In genomic region chr3:112042842-112043280, GRCh38 we compare ENCODE assay signal across 12 cellular contexts. TPM values are rescaled to one million over a fixed set of nuclear protein-coding genes. Genes with fewer than 3 reads are reported as not detected.
DNase-seq lines count a peak whose midpoint lies in the region; FAIRE-seq and TF ChIP-seq lines count a peak whose summit lies in the region.
"Had no signal": no experiment of that assay in that cellular context is flagged by ENCODE, and none has a peak within 500 bp of the region (broad histone marks: within the 10 kb centered on the region; RNA-seq: fewer than 3 reads in every experiment).

No MANE protein-coding gene starts in this region.

- H2AFZ ChIP-seq in OCI-LY1 (ENCODE audit: low read length), result peak overlapping the region; percentile 95; the same call in 1 of the 2 replicates
- H2AFZ ChIP-seq in keratinocyte (ENCODE audit: control insufficient read depth, low read length), result peak overlapping the region; percentile 58

- H3K9me2 ChIP-seq in OCI-LY1 (ENCODE audit: low read depth, low read length), result no peaks in the 10 kb centered on the region

- H3K9me3 ChIP-seq in OCI-LY1 (ENCODE audit: low read length) (no peaks in the 10 kb centered on the region), keratinocyte (ENCODE audit: control insufficient read depth, low read depth, low read length) (no peaks in the 10 kb centered on the region), ascending aorta (no peaks in the 10 kb centered on the region)
- H3K9me3 ChIP-seq: thoracic aorta had no signal

- no peaks in the 10 kb centered on the region for H3K27me3 ChIP-seq in OCI-LY1 (ENCODE audit: insufficient read depth, low read length)
- H3K27me3 ChIP-seq in keratinocyte (ENCODE audit: control insufficient read depth, extremely low read depth, insufficient read depth, low read length), result no peaks in the 10 kb centered on the region
- no peaks in the 10 kb centered on the region for H3K27me3 ChIP-seq in ascending aorta

- H3K36me3 ChIP-seq in OCI-LY1 (ENCODE audit: insufficient read depth, low read length) (no peaks in the 10 kb centered on the region), keratinocyte (ENCODE audit: control insufficient read depth in 2 of 2, extremely low read depth in 1 of 2, insufficient read depth in 2 of 2, low read length in 2 of 2) (no peaks in the 10 kb centered on the region), ascending aorta (no peaks in the 10 kb centered on the region)
- H3K36me3 ChIP-seq: thoracic aorta had no signal

- H3K4me3 ChIP-seq in OCI-LY1 (ENCODE audit: low read depth, low read length, poor library complexity, severe bottlenecking) (no peak overlapping the region), keratinocyte (ENCODE audit: control insufficient read depth in 2 of 3, extremely low read depth in 1 of 3, insufficient read depth in 2 of 3, low read depth in 1 of 3, low read length in 3 of 3) (no peak overlapping the region), ascending aorta (no peak overlapping the region)

- intact Hi-C loops in ascending aorta (cut with DNase I), result no loop called here

- no peaks in the 10 kb centered on the region for H3K79me2 ChIP-seq in OCI-LY1 (ENCODE audit: insufficient read depth, low read length)
- H3K79me2 ChIP-seq in keratinocyte (ENCODE audit: control insufficient read depth, insufficient read depth, low read length), result no peaks in the 10 kb centered on the region

- no peak overlapping the region for H3K4me2 ChIP-seq in OCI-LY1 (ENCODE audit: low read length)
- H3K4me2 ChIP-seq in keratinocyte (ENCODE audit: control insufficient read depth, extremely low read depth, insufficient read depth, low read depth, low read length), result no peak overlapping the region

- H3F3A ChIP-seq in OCI-LY1 (ENCODE audit: insufficient read depth, low read length), result no peaks in the 10 kb centered on the region

- peak; percentile 89 for FAIRE-seq in keratinocyte (lab: Jason Lieb, UNC)

- TF ChIP-seq CTCF in OCI-LY1 (IDR thresholded peaks at IDR 0.05; ENCODE audit: low read length) (no peak), keratinocyte (optimal IDR thresholded peaks at IDR 0.05 in 1 of 3, IDR thresholded peaks at IDR 0.05 in 1 of 3, conservative IDR thresholded peaks at IDR 0.05 in 1 of 3; ENCODE audit: extremely low read depth in 1 of 3, insufficient read depth in 2 of 3, low read length in 3 of 3) (no peak), ascending aorta (IDR thresholded peaks at IDR 0.05) (no peak)

- H3K9ac ChIP-seq in OCI-LY1 (ENCODE audit: low read length) (no peak overlapping the region), keratinocyte (ENCODE audit: control insufficient read depth, extremely low read depth, insufficient read depth, low read length) (no peak overlapping the region)

- dilution Hi-C loops in keratinocyte (cut with MboI; ENCODE audit: extremely low pct_ligation_motif_present, low sequenced_read_pairs), result no loop called here

- H3K27ac ChIP-seq in OCI-LY1 (ENCODE audit: low read depth, low read length, poor library complexity, severe bottlenecking) (no peak overlapping the region), keratinocyte (ENCODE audit: control insufficient read depth, insufficient read depth, low read length) (no peak overlapping the region), ascending aorta (no peak overlapping the region)
- H3K27ac ChIP-seq: C4-2B, thoracic aorta had no signal

- no peaks in the 10 kb centered on the region for H3K9me1 ChIP-seq in keratinocyte (ENCODE audit: control insufficient read depth, extremely low read depth, insufficient read depth, low read length)

- H3K4me1 ChIP-seq in OCI-LY1 (ENCODE audit: insufficient read depth, low read length, severe bottlenecking) (peaks cover 20% of the 10 kb centered on the region), keratinocyte (ENCODE audit: control insufficient read depth, extremely low read depth, insufficient read depth, low read length) (peaks cover 14% of the 10 kb centered on the region), ascending aorta (peaks cover 0 to 2% of the 10 kb centered on the region in 2 donors)

- DNase-seq in DMS153 treated with DMSO at 0.1 percent for 48 hours (lab: John Stamatoyannopoulos, UW; ENCODE audit: unreplicated experiment) (peak; percentile 99), NCI-H1417 (lab: John Stamatoyannopoulos, UW) (peak; percentile 82 to 99 (median 83)), keratinocyte (ENCODE audit: low read depth, low spot score) (no peak), ascending aorta (ENCODE audit: low spot score in 2 of 2) (no peak), NCI-H446 (lab: John Stamatoyannopoulos, UW) (no peak), NOMO-1 treated with dmso at 0.1 percent for 144 hours (lab: John Stamatoyannopoulos, UW; ENCODE audit: unreplicated experiment) (no peak)
- DNase-seq in central memory CD4-positive, alpha-beta T cell, result no peak
- DNase-seq: activated gamma-delta T cell had no signal

- H4K20me1 ChIP-seq in OCI-LY1 (ENCODE audit: insufficient read depth, low read length), result no peaks in the 10 kb centered on the region
- H4K20me1 ChIP-seq in keratinocyte (ENCODE audit: control insufficient read depth, extremely low read depth, insufficient read depth, low read length), result no peaks in the 10 kb centered on the region

RNA-seq across cellular contexts. Expression of gene TMPRSS7, which starts 8.3 kb away (rescaled TPM):
- polyA plus RNA-seq in keratinocyte, result 0.02 to 0.18 TPM (median 0.08 TPM) in 3 replicates
- not detected for polyA plus RNA-seq in keratinocyte (2011; ENCODE audit: low read depth)
- polyA plus RNA-seq in keratinocyte (2011; cell fraction: cytosol; rRNA removed), result 0.04 and 0.05 TPM in 2 replicates
- polyA plus RNA-seq in keratinocyte (2011; cell fraction: nucleus; rRNA removed), result 0.18 and 0.21 TPM in 2 replicates
- 0.05 and 0.14 TPM in 2 replicates for polyA plus RNA-seq in keratinocyte (2012; ENCODE audit: low replicate concordance)
- 0.26 TPM in 1 of 3 replicates, not detected in the others for polyA minus RNA-seq in keratinocyte
- not detected for polyA minus RNA-seq in keratinocyte (2011; cell fraction: cytosol; rRNA and poly(A)+ RNA removed)
- 0.23 and 0.32 TPM in 2 replicates for polyA minus RNA-seq in keratinocyte (2011; cell fraction: nucleus; rRNA and poly(A)+ RNA removed)
- not detected for total RNA-seq in ascending aorta
- total RNA-seq: neural crest cell, thoracic aorta had no signal

RNA-seq across cellular contexts. Expression of gene C3orf52, which starts 43.3 kb away (rescaled TPM):
- polyA plus RNA-seq in keratinocyte, result 12.9 to 15.8 TPM (median 13.7 TPM) in 3 replicates
- 3.8 TPM for polyA plus RNA-seq in keratinocyte (2011; ENCODE audit: low read depth)
- 5.3 and 7.8 TPM in 2 replicates for polyA plus RNA-seq in keratinocyte (2011; cell fraction: cytosol; rRNA removed)
- 36.2 and 46.6 TPM in 2 replicates for polyA plus RNA-seq in keratinocyte (2011; cell fraction: nucleus; rRNA removed)
- polyA plus RNA-seq in keratinocyte (2012; ENCODE audit: low replicate concordance), result 7.7 and 14.1 TPM in 2 replicates
- 10.4 to 42.3 TPM (median 27.2 TPM) in 3 replicates for polyA minus RNA-seq in keratinocyte
- polyA minus RNA-seq in keratinocyte (2011; cell fraction: cytosol; rRNA and poly(A)+ RNA removed), result 4.0 TPM
- 42.8 and 81.6 TPM in 2 replicates for polyA minus RNA-seq in keratinocyte (2011; cell fraction: nucleus; rRNA and poly(A)+ RNA removed)
- total RNA-seq in ascending aorta, result 0.32 TPM

RNA-seq across cellular contexts. Expression of gene TAGLN3, which starts 44.1 kb away (rescaled TPM):
- polyA plus RNA-seq in keratinocyte, result 6.4 to 8.9 TPM (median 8.5 TPM) in 3 replicates
- polyA plus RNA-seq in keratinocyte (2011; ENCODE audit: low read depth), result 1.9 TPM
- polyA plus RNA-seq in keratinocyte (2011; cell fraction: cytosol; rRNA removed), result 4.2 and 4.3 TPM in 2 replicates
- 4.6 and 5.7 TPM in 2 replicates for polyA plus RNA-seq in keratinocyte (2011; cell fraction: nucleus; rRNA removed)
- polyA plus RNA-seq in keratinocyte (2012; ENCODE audit: low replicate concordance), result 2.4 and 5.7 TPM in 2 replicates
- 2.5 to 6.7 TPM (median 2.5 TPM) in 3 replicates for polyA minus RNA-seq in keratinocyte
- polyA minus RNA-seq in keratinocyte (2011; cell fraction: cytosol; rRNA and poly(A)+ RNA removed), result not detected
- polyA minus RNA-seq in keratinocyte (2011; cell fraction: nucleus; rRNA and poly(A)+ RNA removed), result 5.9 and 8.8 TPM in 2 replicates
- total RNA-seq in ascending aorta, result not detected
- total RNA-seq: thoracic aorta had no signal

Comparison
In these comparisons a context has a peak if more than half of its experiments do, and no peak if none do; other contexts are left out.
1. DNase-seq: peak in DMS153 treated with DMSO at 0.1 percent for 48 hours (single experiment) and NCI-H1417 (3 of 3); none in keratinocyte (single experiment), ascending aorta (0 of 2), NCI-H446 (0 of 2), NOMO-1 treated with dmso at 0.1 percent for 144 hours (single experiment) and central memory CD4-positive, alpha-beta T cell (single experiment).